Comparison of ENCODE assay signal across 12 cellular contexts in genomic region chr11:812390-812789, GRCh38. TPM values are rescaled to one million over a fixed set of nuclear protein-coding genes. Genes with fewer than 3 reads are reported as not detected.
A peak's percentile ranks its signal among the peaks of the same experiment; 100 is the strongest.
DNase-seq lines count a peak whose midpoint lies in the region; ATAC-seq and TF ChIP-seq lines count a peak whose summit lies in the region.
"Had no signal": no experiment of that assay in that cellular context is flagged by ENCODE, and none has a peak within 500 bp of the region (broad histone marks: within the 10 kb centered on the region; RNA-seq: fewer than 3 reads in every experiment).

No MANE protein-coding gene starts in this region.

- no peaks in the 10 kb centered on the region for H3K9me3 ChIP-seq in CD8-positive, alpha-beta memory T cell (ENCODE audit: low read length)
- H3K9me3 ChIP-seq in HUES48 (ENCODE audit: control insufficient read depth, insufficient read depth, low read length) (no peaks in the 10 kb centered on the region), neural progenitor cell (ENCODE audit: low read depth) (no peaks in the 10 kb centered on the region), suprapubic skin (no peaks in the 10 kb centered on the region)
- H3K9me3 ChIP-seq: testis had no signal

- POLR2A ChIA-PET in CD8-positive, alpha-beta memory T cell (lab: Charles Lee) = no interaction called here

- peaks cover 57% of the 10 kb centered on the region for H3F3A ChIP-seq in neural progenitor cell (ENCODE audit: low read depth)

- no peaks in the 10 kb centered on the region for H3K27me3 ChIP-seq in CD8-positive, alpha-beta memory T cell (ENCODE audit: insufficient read depth, low read length, poor library complexity, severe bottlenecking)
- H3K27me3 ChIP-seq in HUES48 (ENCODE audit: control insufficient read depth, insufficient read depth, low read length) (no peaks in the 10 kb centered on the region), neural progenitor cell (no peaks in the 10 kb centered on the region), suprapubic skin (no peaks in the 10 kb centered on the region)
- H3K27me3 ChIP-seq: testis had no signal

- peaks cover 43% of the 10 kb centered on the region for H3K79me2 ChIP-seq in neural progenitor cell (ENCODE audit: low read depth)

- no peak overlapping the region for H3K4me2 ChIP-seq in neural progenitor cell

- no peak overlapping the region for H2AFZ ChIP-seq in neural progenitor cell (replicated peaks)

- ATAC-seq in HG02981 (IDR thresholded peaks at IDR 0.05; ENCODE audit: unreplicated experiment) = no peak

- peaks cover 30 to 44% (median 34%) of the 10 kb centered on the region in 3 donors for H3K4me1 Mint-ChIP-seq in CD8-positive, alpha-beta memory T cell
- H3K4me1 Mint-ChIP-seq in activated naive CD8-positive, alpha-beta T cell (ENCODE audit: low read depth) = peaks cover 31% of the 10 kb centered on the region
- H3K4me1 Mint-ChIP-seq in neural progenitor cell = peaks cover 21% of the 10 kb centered on the region

- peaks cover 0 to 38% (median 2%) of the 10 kb centered on the region in 3 donors for H3K36me3 Mint-ChIP-seq in CD8-positive, alpha-beta memory T cell
- H3K36me3 Mint-ChIP-seq in activated naive CD8-positive, alpha-beta T cell = peaks cover 5% of the 10 kb centered on the region
- peaks cover 13% of the 10 kb centered on the region for H3K36me3 Mint-ChIP-seq in neural progenitor cell

- H3K9ac ChIP-seq in HUES48 (ENCODE audit: low read depth, low read length) (no peak overlapping the region), neural progenitor cell (no peak overlapping the region)

- peaks cover 24% of the 10 kb centered on the region for H4K20me1 ChIP-seq in neural progenitor cell (ENCODE audit: low read depth)

- peaks cover 26% of the 10 kb centered on the region for H3K4me1 ChIP-seq in CD8-positive, alpha-beta memory T cell (ENCODE audit: insufficient read depth, low read length)
- H3K4me1 ChIP-seq in HUES48 (ENCODE audit: control insufficient read depth, insufficient read depth, low read length) = peaks cover 13% of the 10 kb centered on the region; the same call in 1 of the 2 replicates
- H3K4me1 ChIP-seq in neural progenitor cell = peaks cover 15% of the 10 kb centered on the region
- H3K4me1 ChIP-seq in suprapubic skin = peaks cover 35% of the 10 kb centered on the region

- H3K9me3 Mint-ChIP-seq in CD8-positive, alpha-beta memory T cell = no peaks in the 10 kb centered on the region
- H3K9me3 Mint-ChIP-seq in activated naive CD8-positive, alpha-beta T cell (ENCODE audit: low read depth) = no peaks in the 10 kb centered on the region
- no peaks in the 10 kb centered on the region for H3K9me3 Mint-ChIP-seq in neural progenitor cell

- H3K4me3 ChIP-seq in CD8-positive, alpha-beta memory T cell (ENCODE audit: low read length) = no peak overlapping the region
- H3K4me3 ChIP-seq in HUES48 (ENCODE audit: low read depth, low read length) (no peak overlapping the region), neural progenitor cell (no peak overlapping the region), suprapubic skin (no peak overlapping the region)
- H3K4me3 ChIP-seq: testis had no signal

- peak overlapping the region in 5 of 8 donors; percentile 63 to 100 (median 84) for H3K27ac Mint-ChIP-seq in CD8-positive, alpha-beta memory T cell
- peak overlapping the region; percentile 93 for H3K27ac Mint-ChIP-seq in activated naive CD8-positive, alpha-beta T cell
- H3K27ac Mint-ChIP-seq in neural progenitor cell = no peak overlapping the region

- H3K27ac ChIP-seq in CD8-positive, alpha-beta memory T cell (ENCODE audit: low read depth, low read length) = no peak overlapping the region
- H3K27ac ChIP-seq in HUES48 (ENCODE audit: low read depth, low read length) = peak overlapping the region; percentile 63
- H3K27ac ChIP-seq in neural progenitor cell = no peak overlapping the region
- no peak overlapping the region for H3K27ac ChIP-seq in suprapubic skin
- H3K27ac ChIP-seq: testis had no signal

- TF ChIP-seq CTCF in neural progenitor cell (IDR thresholded peaks at IDR 0.05) (no peak), suprapubic skin (IDR thresholded peaks at IDR 0.05) (no peak)

- CTCF ChIA-PET in CD8-positive, alpha-beta memory T cell (lab: Charles Lee) = interaction anchor here (1.0 kb wide), 1 partner anchor 16 kb away, joined by 3 read pairs; no protein-coding TSS in a partner anchor

- WGBS in suprapubic skin = 75% methylated on average over 3 of the region's 3 CpGs

- H3K4me3 Mint-ChIP-seq in CD8-positive, alpha-beta memory T cell = peak overlapping the region in 3 of 7 donors; percentile 24 to 100 (median 52)
- H3K4me3 Mint-ChIP-seq in activated naive CD8-positive, alpha-beta T cell = peak overlapping the region; percentile 91
- peak overlapping the region; percentile 52 for H3K4me3 Mint-ChIP-seq in neural progenitor cell

- TF ChIP-seq EP300 in suprapubic skin (IDR thresholded peaks at IDR 0.05) = no peak

- no peak for TF ChIP-seq POLR2A in suprapubic skin (IDR thresholded peaks at IDR 0.05)

- DNase-seq in CD8-positive, alpha-beta memory T cell = no peak
- no peak for DNase-seq in neural progenitor cell (ENCODE audit: low spot score)
- DNase-seq in NCI-H524 (lab: John Stamatoyannopoulos, UW) = no peak
- no peak for DNase-seq in suprapubic skin (ENCODE audit: low spot score in 2 of 2)
- DNase-seq: GOT3, midbrain, NCI-H226, T1000, testis had no signal

- H3K27me3 Mint-ChIP-seq in CD8-positive, alpha-beta memory T cell = no peaks in the 10 kb centered on the region
- H3K27me3 Mint-ChIP-seq in activated naive CD8-positive, alpha-beta T cell = no peaks in the 10 kb centered on the region
- H3K27me3 Mint-ChIP-seq in neural progenitor cell (ENCODE audit: insufficient read depth, low read depth) = peaks cover 7% of the 10 kb centered on the region

- peaks cover 20% of the 10 kb centered on the region for H3K36me3 ChIP-seq in CD8-positive, alpha-beta memory T cell (ENCODE audit: insufficient read depth, low read length)
- H3K36me3 ChIP-seq in HUES48 (ENCODE audit: control insufficient read depth, insufficient read depth, low read length) = peaks cover 34% of the 10 kb centered on the region
- peaks cover 3% of the 10 kb centered on the region for H3K36me3 ChIP-seq in neural progenitor cell
- peaks cover 30% of the 10 kb centered on the region for H3K36me3 ChIP-seq in suprapubic skin

RNA-seq across cellular contexts. Expression of gene RPLP2, which starts 2.6 kb away (rescaled TPM):
- 1,000 to 10,000 TPM; 2,769 to 2,922 TPM for total RNA-seq in CD8-positive, alpha-beta memory T cell
- 3,158 TPM for polyA plus RNA-seq in CD8-positive, alpha-beta memory T cell
- total RNA-seq in neural progenitor cell (ENCODE audit: low replicate concordance) (418 and 629 TPM in 2 replicates), suprapubic skin (1,000 to 10,000 TPM in 2 of 4 donors, 100 to 1,000 TPM in 2; 692 to 1,129 (median 991) TPM)

RNA-seq across cellular contexts. Expression of gene PNPLA2, which starts 6.3 kb away (rescaled TPM):
- total RNA-seq in CD8-positive, alpha-beta memory T cell = 10 to 100 TPM; 49.8 to 53.0 TPM
- polyA plus RNA-seq in CD8-positive, alpha-beta memory T cell = 41.5 TPM
- total RNA-seq in neural progenitor cell (ENCODE audit: low replicate concordance) (2.6 and 20.9 TPM in 2 replicates), suprapubic skin (100 to 1,000 TPM in 1 of 4 donors, 10 to 100 TPM in 3; 74.9 to 117 (median 85.9) TPM)

RNA-seq across cellular contexts. Expression of gene PIDD1, which starts 7.4 kb away (rescaled TPM):
- total RNA-seq in CD8-positive, alpha-beta memory T cell = 10 to 100 TPM; 30.5 to 34.5 TPM
- 4.6 TPM for polyA plus RNA-seq in CD8-positive, alpha-beta memory T cell
- 4.8 and 34.6 TPM in 2 replicates for total RNA-seq in neural progenitor cell (ENCODE audit: low replicate concordance)
- total RNA-seq in suprapubic skin = 10 to 100 TPM; 14.1 to 71.9 (median 33.5) TPM

RNA-seq across cellular contexts. Expression of gene SLC25A22, which starts 14.3 kb away (rescaled TPM):
- 10 to 100 TPM; 73.6 to 77.0 TPM for total RNA-seq in CD8-positive, alpha-beta memory T cell
- 14.1 TPM for polyA plus RNA-seq in CD8-positive, alpha-beta memory T cell
- 11.0 and 38.4 TPM in 2 replicates for total RNA-seq in neural progenitor cell (ENCODE audit: low replicate concordance)
- 10 to 100 TPM; 11.2 to 14.7 (median 13.7) TPM for total RNA-seq in suprapubic skin

RNA-seq across cellular contexts. Expression of gene CRACR2B, which starts 15.3 kb away (rescaled TPM):
- total RNA-seq in CD8-positive, alpha-beta memory T cell = 1 to 10 TPM; 2.4 to 3.6 TPM
- not detected for polyA plus RNA-seq in CD8-positive, alpha-beta memory T cell
- total RNA-seq in neural progenitor cell (ENCODE audit: low replicate concordance) (3.9 and 11.6 TPM in 2 replicates), suprapubic skin (10 to 100 TPM; 14.0 to 35.5 (median 29.6) TPM)
